In the genomic region with DNA sequence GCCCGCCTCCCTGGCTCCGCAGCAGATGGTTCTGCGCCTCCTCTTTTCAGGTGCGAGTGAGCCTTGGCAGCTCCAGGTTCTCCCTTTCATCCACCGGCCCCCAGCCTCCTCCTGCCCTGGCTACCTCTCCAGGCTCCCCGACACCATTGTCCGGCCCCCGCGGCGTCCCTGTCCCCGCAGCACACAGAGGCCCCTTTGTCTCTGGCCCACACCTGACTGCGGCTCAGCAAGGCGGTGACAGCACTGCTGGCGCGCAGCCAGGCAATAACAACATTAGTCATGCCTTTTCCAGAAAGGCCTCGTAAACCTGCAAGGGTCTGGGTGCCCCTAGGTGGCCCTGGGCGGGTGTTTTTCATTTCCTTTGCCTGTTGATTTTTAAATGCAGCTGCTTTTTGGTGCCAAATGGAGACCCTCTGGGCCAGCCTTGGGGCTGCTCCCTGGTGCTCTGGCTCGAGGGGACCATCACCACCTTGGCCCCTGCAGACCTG, we compare ENCODE assay signal across 8 cellular contexts.
A peak's percentile ranks its signal among the peaks of the same experiment; 100 is the strongest.
DNase-seq lines count a peak whose midpoint lies in the region; ATAC-seq and TF ChIP-seq lines count a peak whose summit lies in the region.

No MANE protein-coding gene starts in this region.

- H3K27ac Mint-ChIP-seq in immature natural killer cell = no peak overlapping the region

- H3K9me3 Mint-ChIP-seq in immature natural killer cell = no peaks in the 10 kb centered on the region

- H3K27me3 Mint-ChIP-seq in immature natural killer cell (ENCODE audit: low read depth in 3 of 3) = peaks cover 0 to 8% (median 2%) of the 10 kb centered on the region in 3 donors

- no peaks in the 10 kb centered on the region for H3K9me2 ChIP-seq in SK-N-SH

- H3K4me1 Mint-ChIP-seq in immature natural killer cell = no peaks in the 10 kb centered on the region

- POLR2A ChIA-PET in SK-N-SH (lab: Yijun Ruan, JAX) = no interaction called here

- no peak overlapping the region; a peak in 1 of 4 replicates for H3K27ac ChIP-seq in SK-N-SH (ENCODE audit: low read depth in 2 of 2, low read length in 1 of 2)

- peaks cover 8% of the 10 kb centered on the region for H3F3A ChIP-seq in SK-N-SH (replicated peaks; ENCODE audit: insufficient read depth)

- H4K20me1 ChIP-seq in SK-N-SH (ENCODE audit: insufficient read depth) = no peaks in the 10 kb centered on the region

- peak in 1 of 2 experiments; percentile 40; a peak in 1 of 4 replicates for TF ChIP-seq EP300 in SK-N-SH (IDR thresholded peaks at IDR 0.05; ENCODE audit: borderline replicate concordance in 1 of 2, low read depth in 1 of 2, low read length in 1 of 2)

- H3K36me3 Mint-ChIP-seq in immature natural killer cell = no peaks in the 10 kb centered on the region

- no peak overlapping the region for H3K4me3 Mint-ChIP-seq in immature natural killer cell

- no peaks in the 10 kb centered on the region for H3K27me3 ChIP-seq in SK-N-SH (ENCODE audit: insufficient read depth)

- TF ChIP-seq CTCF in SK-N-SH (IDR thresholded peaks at IDR 0.05) = no peak

- CTCF ChIA-PET in SK-N-SH (lab: Yijun Ruan, JAX) = interaction anchor here (0.8 to 3.7 kb wide), 7 partner anchors 11 to 182 kb away, joined by 3 to 19 read pairs (median 5); no protein-coding TSS in a partner anchor

- no peaks in the 10 kb centered on the region for H3K9me3 ChIP-seq in SK-N-SH

- H3K36me3 ChIP-seq in SK-N-SH (replicated peaks in 1 of 2; ENCODE audit: control insufficient read depth in 1 of 2, insufficient read depth in 2 of 2, low read length in 1 of 2) = no peaks in the 10 kb centered on the region

- peak overlapping the region; percentile 63; the same call in 1 of the 2 replicates for H2AFZ ChIP-seq in SK-N-SH (ENCODE audit: low read depth)

- peak; percentile 95 for DNase-seq in DMS153 (lab: John Stamatoyannopoulos, UW)
- DNase-seq in NCI-H1092 treated with DMSO at 0.1 percent for 48 hours (lab: John Stamatoyannopoulos, UW) = peak; percentile 78
- peak; percentile 82 for DNase-seq in SK-N-SH
- DNase-seq in stimulated activated CD4-positive, alpha-beta T cell treated with anti-CD3 and anti-CD28 coated beads, Interleukin-15, amount 100 ng/mL, for 24 hours = peak; percentile 70
- DNase-seq in HCEC 1CT = no peak
- no peak for DNase-seq in immature natural killer cell

- peak overlapping the region; percentile 57; the same call in 1 of the 2 replicates for H3K4me2 ChIP-seq in SK-N-SH

- no peak overlapping the region for H3K9ac ChIP-seq in SK-N-SH

- TF ChIP-seq RAD21 in SK-N-SH (IDR thresholded peaks at IDR 0.05; ENCODE audit: low read length) = no peak

- no peaks in the 10 kb centered on the region for H3K79me2 ChIP-seq in SK-N-SH (ENCODE audit: insufficient read depth)

- peaks cover 11 to 17% of the 10 kb centered on the region in 2 experiments; a peak in 2 of 4 replicates for H3K4me1 ChIP-seq in SK-N-SH (ENCODE audit: control insufficient read depth in 1 of 2, insufficient read depth in 2 of 2, low read depth in 1 of 2, low read length in 1 of 2)

- H3K4me3 ChIP-seq in SK-N-SH (ENCODE audit: low read depth in 2 of 2, low read length in 1 of 2) = no peak overlapping the region

- 42% methylated on average over 13 of the region's 18 CpGs for WGBS in SK-N-SH (ENCODE audit: low lambda C conversion rate)

- ATAC-seq in esophagus mucosa = peak; percentile 58
- no peak for ATAC-seq in GM19455 (IDR thresholded peaks at IDR 0.05; ENCODE audit: unreplicated experiment)

TF ChIP-seq in SK-N-SH, 30 proteins besides CTCF, POLR2A, EP300 and RAD21:
- TF ChIP-seq ELF1 (IDR thresholded peaks at IDR 0.05) = no peak
- TF ChIP-seq FOXJ3 (CRISPR knock-in tag; IDR thresholded peaks at IDR 0.05) = 0 out of 2 replicates have a peak, but pooled peaks have one; percentile 50
- TF ChIP-seq JUND (IDR thresholded peaks at IDR 0.05) = no peak
- no peak for TF ChIP-seq TAF1 (IDR thresholded peaks at IDR 0.05; ENCODE audit: borderline replicate concordance, low read depth, low read length)
- TF ChIP-seq NFIC (IDR thresholded peaks at IDR 0.05; ENCODE audit: borderline replicate concordance) = peak; percentile 90
- no peak for TF ChIP-seq FOXM1 (IDR thresholded peaks at IDR 0.05; ENCODE audit: low read depth)
- no peak for TF ChIP-seq GABPA (IDR thresholded peaks at IDR 0.05; ENCODE audit: low read depth)
- TF ChIP-seq RCOR1 (IDR thresholded peaks at IDR 0.05; ENCODE audit: low read length) = no peak
- TF ChIP-seq, protein P1, sequence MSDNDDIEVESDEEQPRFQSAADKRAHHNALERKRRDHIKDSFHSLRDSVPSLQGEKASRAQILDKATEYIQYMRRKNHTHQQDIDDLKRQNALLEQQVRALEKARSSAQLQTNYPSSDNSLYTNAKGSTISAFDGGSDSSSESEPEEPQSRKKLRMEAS (IDR thresholded peaks at IDR 0.05; ENCODE audit: low read depth) = 0 out of 2 replicates have a peak, but pooled peaks have one; percentile 12
- TF ChIP-seq MXI1 (IDR thresholded peaks at IDR 0.05; ENCODE audit: low read depth, low read length) = 0 out of 2 replicates have a peak, but pooled peaks have one; percentile 32
- peak; percentile 80 for TF ChIP-seq TCF12 (IDR thresholded peaks at IDR 0.05)
- TF ChIP-seq, protein P2, sequence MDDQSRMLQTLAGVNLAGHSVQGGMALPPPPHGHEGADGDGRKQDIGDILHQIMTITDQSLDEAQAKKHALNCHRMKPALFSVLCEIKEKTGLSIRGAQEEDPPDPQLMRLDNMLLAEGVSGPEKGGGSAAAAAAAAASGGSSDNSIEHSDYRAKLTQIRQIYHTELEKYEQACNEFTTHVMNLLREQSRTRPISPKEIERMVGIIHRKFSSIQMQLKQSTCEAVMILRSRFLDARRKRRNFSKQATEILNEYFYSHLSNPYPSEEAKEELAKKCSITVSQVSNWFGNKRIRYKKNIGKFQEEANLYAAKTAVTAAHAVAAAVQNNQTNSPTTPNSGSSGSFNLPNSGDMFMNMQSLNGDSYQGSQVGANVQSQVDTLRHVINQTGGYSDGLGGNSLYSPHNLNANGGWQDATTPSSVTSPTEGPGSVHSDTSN (IDR thresholded peaks at IDR 0.05) = peak; percentile 44; the same call in 1 of the 2 replicates

Comparison
In these comparisons a context has a peak if more than half of its experiments do, and no peak if none do; other contexts are left out.
1. DNase-seq: peak in DMS153 (single experiment), NCI-H1092 treated with DMSO at 0.1 percent for 48 hours (single experiment), SK-N-SH (single experiment) and stimulated activated CD4-positive, alpha-beta T cell treated with anti-CD3 and anti-CD28 coated beads, Interleukin-15, amount 100 ng/mL, for 24 hours (single experiment); none in HCEC 1CT (single experiment) and immature natural killer cell (0 of 3).